8 cellular contexts compared by ENCODE assay signal in genomic region chr15:20356444-20357138, GRCh38.
DNase-seq lines count a peak whose midpoint lies in the region; ATAC-seq, FAIRE-seq and TF ChIP-seq lines count a peak whose summit lies in the region.

No MANE protein-coding gene starts in this region.

- peak; percentile 95 for TF ChIP-seq RAD21 in SK-N-SH (IDR thresholded peaks at IDR 0.05; ENCODE audit: low read length)

- H3K9ac ChIP-seq in SK-N-SH = no peak overlapping the region
- no peak overlapping the region for H3K9ac ChIP-seq in kidney (ENCODE audit: low read length in 2 of 2)

- FAIRE-seq in kidney (lab: Jason Lieb, UNC) = no peak

- peak overlapping the region; percentile 54; the same call in 1 of the 2 replicates for H2AFZ ChIP-seq in SK-N-SH (ENCODE audit: low read depth)

- intact Hi-C loops in kidney (cut with DNase I) = no loop called here

- in situ Hi-C loops in astrocyte of the cerebellum (cut with HindIII; ENCODE audit: low sequenced_read_pairs) = no loop called here

- H4K20me1 ChIP-seq in SK-N-SH (ENCODE audit: insufficient read depth) = no peaks in the 10 kb centered on the region

- H3K4me1 ChIP-seq in SK-N-SH (ENCODE audit: control insufficient read depth in 1 of 2, insufficient read depth in 2 of 2, low read depth in 1 of 2, low read length in 1 of 2) = peaks cover 0 to 7% of the 10 kb centered on the region in 2 experiments; a peak in 1 of 4 replicates
- peaks cover 0 to 8% of the 10 kb centered on the region in 2 donors for H3K4me1 ChIP-seq in kidney (ENCODE audit: control insufficient read depth in 1 of 2, insufficient read depth in 1 of 2, low read depth in 1 of 2, low read length in 2 of 2)

- no peaks in the 10 kb centered on the region for H3K79me2 ChIP-seq in SK-N-SH (ENCODE audit: insufficient read depth)

- peaks cover 31% of the 10 kb centered on the region; the same call in 1 of the 2 replicates for H3K27me3 ChIP-seq in SK-N-SH (ENCODE audit: insufficient read depth)

- TF ChIP-seq EP300 in SK-N-SH (IDR thresholded peaks at IDR 0.05; ENCODE audit: borderline replicate concordance in 1 of 2, low read depth in 1 of 2, low read length in 1 of 2) = no peak

- POLR2A ChIA-PET in HEK293T (lab: Yijun Ruan, JAX) = no interaction called here
- POLR2A ChIA-PET in SK-N-SH (lab: Yijun Ruan, JAX) = interaction anchor here (0.8 kb wide), 1 partner anchor 1867 kb away, joined by 4 read pairs; no protein-coding TSS in a partner anchor

- H3K9me2 ChIP-seq in SK-N-SH = no peaks in the 10 kb centered on the region

- H3K27ac ChIP-seq in SK-N-SH (ENCODE audit: low read depth in 2 of 2, low read length in 1 of 2) (no peak overlapping the region), kidney (ENCODE audit: low read depth in 2 of 2, low read length in 2 of 2) (no peak overlapping the region)

- WGBS in SK-N-SH (ENCODE audit: low lambda C conversion rate) = 25% methylated on average over 27 of the region's 27 CpGs

- H3F3A ChIP-seq in SK-N-SH (replicated peaks; ENCODE audit: insufficient read depth) = no peaks in the 10 kb centered on the region

- peak overlapping the region; percentile 39 to 54 for H3K4me3 ChIP-seq in SK-N-SH (ENCODE audit: low read depth in 2 of 2, low read length in 1 of 2)
- H3K4me3 ChIP-seq in astrocyte of the cerebellum (ENCODE audit: low read depth, low read length) = no peak overlapping the region
- H3K4me3 ChIP-seq in kidney (ENCODE audit: low read length in 2 of 2) = no peak overlapping the region

- peak overlapping the region; percentile 77 for H3K4me2 ChIP-seq in SK-N-SH

- H3K9me3 ChIP-seq in SK-N-SH (no peaks in the 10 kb centered on the region), kidney (ENCODE audit: control insufficient read depth in 1 of 2, low read length in 2 of 2) (no peaks in the 10 kb centered on the region)

- TF ChIP-seq CTCF in SK-N-SH (IDR thresholded peaks at IDR 0.05) (peak; percentile 90), astrocyte of the cerebellum (IDR thresholded peaks at IDR 0.05; ENCODE audit: low read depth, low read length, missing control alignments) (peak; percentile 34), kidney (IDR thresholded peaks at IDR 0.05; ENCODE audit: borderline replicate concordance, extremely low read depth, insufficient read depth) (peak; percentile 87)

- DNase-seq in COLO829 (ENCODE audit: low spot score) = peak; percentile 79
- DNase-seq in HEK293T (ENCODE audit: extremely low spot score) = peak; percentile 49
- DNase-seq in SK-N-SH = peak; percentile 88
- no peak for DNase-seq in astrocyte of the cerebellum (ENCODE audit: low read depth)
- peak; percentile 83 for DNase-seq in kidney
- peak; percentile 68 to 76 (median 75) for DNase-seq in stimulated activated CD4-positive, alpha-beta T cell treated with anti-CD3 and anti-CD28 coated beads, TNF-alpha, amount 100 ng/mL, for 48 hours (ENCODE audit: low read depth in 3 of 3)
- no peak for DNase-seq in NCI-H345 (lab: John Stamatoyannopoulos, UW)

- H3K36me3 ChIP-seq in SK-N-SH (replicated peaks in 1 of 2; ENCODE audit: control insufficient read depth in 1 of 2, insufficient read depth in 2 of 2, low read length in 1 of 2) = no peaks in the 10 kb centered on the region
- no peaks in the 10 kb centered on the region for H3K36me3 ChIP-seq in kidney (ENCODE audit: control insufficient read depth in 1 of 2, insufficient read depth in 2 of 2, low read length in 2 of 2)

- CTCF ChIA-PET in HEK293T (lab: Yijun Ruan, JAX) = interaction anchor here (1.0 to 1.4 kb wide), 3 partner anchors 1865 to 1868 kb away, joined by 3 to 4 read pairs (median 4); no protein-coding TSS in a partner anchor
- CTCF ChIA-PET in SK-N-SH (lab: Yijun Ruan, JAX) = interaction anchor here (0.6 to 5.2 kb wide), 16 partner anchors 9 to 1899 kb away, joined by 3 to 81 read pairs (median 5); no protein-coding TSS in a partner anchor

- no peak for ATAC-seq in HG03460 (IDR thresholded peaks at IDR 0.05; ENCODE audit: unreplicated experiment)

TF ChIP-seq in HEK293T, 16 proteins besides CTCF, POLR2A, EP300 and RAD21:
- TF ChIP-seq HDGF (IDR thresholded peaks at IDR 0.05; ENCODE audit: borderline replicate concordance) (no peak), ELF4 (IDR thresholded peaks at IDR 0.05) (no peak), ZNF384 (IDR thresholded peaks at IDR 0.05) (no peak), FOXK2 (IDR thresholded peaks at IDR 0.05) (no peak), NFRKB (IDR thresholded peaks at IDR 0.05) (no peak), LEF1 (IDR thresholded peaks at IDR 0.05; ENCODE audit: borderline replicate concordance) (no peak), SUZ12 (IDR thresholded peaks at IDR 0.05) (no peak), BHLHE40 (IDR thresholded peaks at IDR 0.05; ENCODE audit: borderline replicate concordance) (no peak), L3MBTL2 (conservative IDR thresholded peaks at IDR 0.05) (no peak), SP1 (IDR thresholded peaks at IDR 0.05) (no peak), CTBP1 (IDR thresholded peaks at IDR 0.05; ENCODE audit: borderline replicate concordance) (no peak)
- TF ChIP-seq, protein P1, sequence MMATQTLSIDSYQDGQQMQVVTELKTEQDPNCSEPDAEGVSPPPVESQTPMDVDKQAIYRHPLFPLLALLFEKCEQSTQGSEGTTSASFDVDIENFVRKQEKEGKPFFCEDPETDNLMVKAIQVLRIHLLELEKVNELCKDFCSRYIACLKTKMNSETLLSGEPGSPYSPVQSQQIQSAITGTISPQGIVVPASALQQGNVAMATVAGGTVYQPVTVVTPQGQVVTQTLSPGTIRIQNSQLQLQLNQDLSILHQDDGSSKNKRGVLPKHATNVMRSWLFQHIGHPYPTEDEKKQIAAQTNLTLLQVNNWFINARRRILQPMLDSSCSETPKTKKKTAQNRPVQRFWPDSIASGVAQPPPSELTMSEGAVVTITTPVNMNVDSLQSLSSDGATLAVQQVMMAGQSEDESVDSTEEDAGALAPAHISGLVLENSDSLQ (IDR thresholded peaks at IDR 0.05) = no peak
TF ChIP-seq in HEK293T: peak in this region for 0.

TF ChIP-seq in SK-N-SH, 30 proteins besides CTCF, POLR2A, EP300 and RAD21:
- no peak for TF ChIP-seq JUND (IDR thresholded peaks at IDR 0.05)
- no peak for TF ChIP-seq USF2 (IDR thresholded peaks at IDR 0.05; ENCODE audit: borderline replicate concordance, low read depth, low read length)
- peak; percentile 96 for TF ChIP-seq SMC3 (IDR thresholded peaks at IDR 0.05; ENCODE audit: low read depth, low read length)
- TF ChIP-seq CHD2 (IDR thresholded peaks at IDR 0.05; ENCODE audit: low read length, partially characterized antibody) = peak; percentile 30
- no peak for TF ChIP-seq GATA2 (CRISPR knock-in tag; IDR thresholded peaks at IDR 0.05)
- no peak for TF ChIP-seq MXI1 (IDR thresholded peaks at IDR 0.05; ENCODE audit: low read depth, low read length)
TF ChIP-seq in SK-N-SH: peak in this region for 2.

Comparison
In these comparisons a context has a peak if more than half of its experiments do, and no peak if none do; other contexts are left out.
1. DNase-seq: peak in COLO829 (single experiment), HEK293T (single experiment), SK-N-SH (single experiment), kidney (single experiment) and stimulated activated CD4-positive, alpha-beta T cell treated with anti-CD3 and anti-CD28 coated beads, TNF-alpha, amount 100 ng/mL, for 48 hours (3 of 3); none in astrocyte of the cerebellum (single experiment) and NCI-H345 (single experiment).
2. H3K4me3 ChIP-seq: peak in SK-N-SH (2 of 2); none in astrocyte of the cerebellum (single experiment) and kidney (0 of 2).
3. CTCF ChIP-seq: peak in every context shown above with its lines; median percentile 90 in SK-N-SH; 87 in kidney; 34 in astrocyte of the cerebellum.